1 cellular context compared by ENCODE assay signal in the genomic region with DNA sequence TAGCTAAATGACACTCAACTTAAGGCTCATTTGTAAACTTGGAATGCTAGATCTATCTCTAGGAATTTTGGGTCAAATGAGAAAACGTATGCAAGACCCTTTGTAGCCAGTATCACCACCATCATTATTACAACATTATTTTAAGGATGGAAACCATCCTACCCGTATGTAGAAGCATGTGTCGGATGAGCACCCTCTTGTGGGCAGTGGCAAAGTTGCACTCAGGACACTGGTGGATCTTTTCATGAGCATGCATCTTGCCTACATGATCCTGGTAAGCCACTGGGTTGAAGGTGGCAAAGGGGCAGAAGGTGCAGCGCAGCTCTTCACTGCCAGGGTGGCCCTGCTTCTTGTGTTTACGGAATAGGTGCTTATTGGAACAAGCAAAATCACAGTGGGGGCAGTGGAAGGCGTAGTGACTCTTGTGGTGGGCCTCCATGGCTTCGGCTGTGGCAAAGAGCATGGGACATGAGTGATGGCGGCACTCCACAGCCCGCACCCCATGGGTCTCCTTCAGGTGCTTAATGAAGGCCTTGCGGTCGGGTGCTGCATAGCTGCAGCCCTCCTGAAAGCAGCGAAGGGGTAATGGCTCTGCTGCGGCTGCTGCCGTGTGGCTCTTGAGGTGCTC.
TF ChIP-seq lines count a peak whose summit lies in the region.

No MANE protein-coding gene starts in this region.

TF ChIP-seq in SK-N-SH, 30 proteins besides CTCF, POLR2A, EP300 and RAD21 (continued from another document):
- TF ChIP-seq, protein P1, sequence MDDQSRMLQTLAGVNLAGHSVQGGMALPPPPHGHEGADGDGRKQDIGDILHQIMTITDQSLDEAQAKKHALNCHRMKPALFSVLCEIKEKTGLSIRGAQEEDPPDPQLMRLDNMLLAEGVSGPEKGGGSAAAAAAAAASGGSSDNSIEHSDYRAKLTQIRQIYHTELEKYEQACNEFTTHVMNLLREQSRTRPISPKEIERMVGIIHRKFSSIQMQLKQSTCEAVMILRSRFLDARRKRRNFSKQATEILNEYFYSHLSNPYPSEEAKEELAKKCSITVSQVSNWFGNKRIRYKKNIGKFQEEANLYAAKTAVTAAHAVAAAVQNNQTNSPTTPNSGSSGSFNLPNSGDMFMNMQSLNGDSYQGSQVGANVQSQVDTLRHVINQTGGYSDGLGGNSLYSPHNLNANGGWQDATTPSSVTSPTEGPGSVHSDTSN (IDR thresholded peaks at IDR 0.05): no peak
- TF ChIP-seq, protein P2, sequence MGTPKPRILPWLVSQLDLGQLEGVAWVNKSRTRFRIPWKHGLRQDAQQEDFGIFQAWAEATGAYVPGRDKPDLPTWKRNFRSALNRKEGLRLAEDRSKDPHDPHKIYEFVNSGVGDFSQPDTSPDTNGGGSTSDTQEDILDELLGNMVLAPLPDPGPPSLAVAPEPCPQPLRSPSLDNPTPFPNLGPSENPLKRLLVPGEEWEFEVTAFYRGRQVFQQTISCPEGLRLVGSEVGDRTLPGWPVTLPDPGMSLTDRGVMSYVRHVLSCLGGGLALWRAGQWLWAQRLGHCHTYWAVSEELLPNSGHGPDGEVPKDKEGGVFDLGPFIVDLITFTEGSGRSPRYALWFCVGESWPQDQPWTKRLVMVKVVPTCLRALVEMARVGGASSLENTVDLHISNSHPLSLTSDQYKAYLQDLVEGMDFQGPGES (IDR thresholded peaks at IDR 0.05; ENCODE audit: low read depth, low read length): no peak
- TF ChIP-seq GABPA (IDR thresholded peaks at IDR 0.05; ENCODE audit: low read depth) (no peak), FOSL2 (IDR thresholded peaks at IDR 0.05; ENCODE audit: borderline replicate concordance, low read depth) (no peak), TAF1 (IDR thresholded peaks at IDR 0.05; ENCODE audit: borderline replicate concordance, low read depth, low read length) (no peak), TCF12 (IDR thresholded peaks at IDR 0.05) (no peak)
- TF ChIP-seq, protein P3, sequence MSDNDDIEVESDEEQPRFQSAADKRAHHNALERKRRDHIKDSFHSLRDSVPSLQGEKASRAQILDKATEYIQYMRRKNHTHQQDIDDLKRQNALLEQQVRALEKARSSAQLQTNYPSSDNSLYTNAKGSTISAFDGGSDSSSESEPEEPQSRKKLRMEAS (IDR thresholded peaks at IDR 0.05; ENCODE audit: low read depth): 0 out of 2 replicates have a peak, but pooled peaks have one; percentile 25
